ENCODE assay signal across 9 cellular contexts in the genomic region with DNA sequence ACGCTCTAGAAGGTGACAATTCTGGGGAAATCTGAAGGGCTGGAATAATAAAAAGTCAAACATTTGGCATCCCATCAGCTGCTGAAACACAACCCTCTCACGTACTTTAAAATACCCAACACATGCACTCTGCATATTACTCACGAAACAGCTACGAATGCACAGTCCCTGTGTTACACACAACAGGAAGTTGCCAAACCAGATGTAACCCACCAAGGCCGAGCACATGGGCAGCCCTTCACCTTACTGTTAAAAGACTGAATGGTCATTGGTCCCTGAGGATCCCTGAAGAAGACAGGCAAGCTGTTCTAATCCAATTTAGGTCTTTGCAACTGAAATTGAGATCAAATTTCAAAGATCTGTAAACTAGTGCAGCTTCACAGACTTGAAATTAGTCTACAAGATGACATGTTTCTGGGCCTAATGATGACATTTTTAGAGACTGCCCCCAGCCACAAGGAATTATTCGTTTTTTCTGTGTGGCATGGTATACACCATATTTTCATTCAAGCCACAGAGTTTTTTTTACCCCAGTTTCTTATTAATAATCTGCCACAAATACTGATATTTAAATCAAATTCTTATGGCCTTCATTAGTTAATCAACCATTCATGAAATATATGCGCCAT. TPM values are rescaled to one million over a fixed set of nuclear protein-coding genes. Genes with fewer than 3 reads are reported as not detected.
DNase-seq lines count a peak whose midpoint lies in the region; ATAC-seq and TF ChIP-seq lines count a peak whose summit lies in the region.
"Had no signal": no experiment of that assay in that cellular context is flagged by ENCODE, and none has a peak within 500 bp of the region (broad histone marks: within the 10 kb centered on the region; RNA-seq: fewer than 3 reads in every experiment).

No MANE protein-coding gene starts in this region.

- no peak overlapping the region for H3K9ac ChIP-seq in SK-N-MC (ENCODE audit: insufficient read length)

- H3K27ac Mint-ChIP-seq in immature natural killer cell, result peak overlapping the region; percentile 90 to 99 (median 94)

- peak; percentile 78 for ATAC-seq in GM18909 (IDR thresholded peaks at IDR 0.05; ENCODE audit: poor library complexity, unreplicated experiment)
- peak; percentile 67 for ATAC-seq in HG03060 (IDR thresholded peaks at IDR 0.05; ENCODE audit: low read depth, unreplicated experiment)

- TF ChIP-seq CTCF in BJ (IDR thresholded peaks at IDR 0.05; ENCODE audit: insufficient read depth, low read depth, low read length), result no peak
- TF ChIP-seq CTCF in breast epithelium (IDR thresholded peaks at IDR 0.05), result no peak

- intact Hi-C loops in breast epithelium (cut with DNase I; ENCODE audit: low total_unique reads), result no loop called here

- H3K36me3 Mint-ChIP-seq in immature natural killer cell, result peaks cover 21 to 26% (median 23%) of the 10 kb centered on the region in 3 donors

- H3K36me3 ChIP-seq in BJ (ENCODE audit: control insufficient read depth, insufficient read depth, low read length) (no peaks in the 10 kb centered on the region), SK-N-MC (ENCODE audit: insufficient read depth, low read length) (no peaks in the 10 kb centered on the region), breast epithelium (no peaks in the 10 kb centered on the region)

- H3K9me3 Mint-ChIP-seq in immature natural killer cell, result no peaks in the 10 kb centered on the region

- peaks cover 0 to 6% (median 4%) of the 10 kb centered on the region in 3 donors for H3K27me3 Mint-ChIP-seq in immature natural killer cell (ENCODE audit: low read depth in 3 of 3)

- no peak for TF ChIP-seq POLR2A in breast epithelium (IDR thresholded peaks at IDR 0.05)

- no peaks in the 10 kb centered on the region for H3K4me1 ChIP-seq in breast epithelium

- no peaks in the 10 kb centered on the region for H3K9me3 ChIP-seq in SK-N-MC (ENCODE audit: low read depth, low read length)
- no peaks in the 10 kb centered on the region for H3K9me3 ChIP-seq in breast epithelium

- no peak overlapping the region for H3K4me3 ChIP-seq in BJ (ENCODE audit: low read depth, low read length)
- H3K4me3 ChIP-seq in SK-N-MC, result no peak overlapping the region
- no peak overlapping the region for H3K4me3 ChIP-seq in breast epithelium

- H3K27me3 ChIP-seq in BJ (ENCODE audit: control insufficient read depth, insufficient read depth, low read length) (no peaks in the 10 kb centered on the region), breast epithelium (no peaks in the 10 kb centered on the region)
- H3K27me3 ChIP-seq: dorsolateral prefrontal cortex had no signal

- H3K4me3 Mint-ChIP-seq in immature natural killer cell, result peak overlapping the region; percentile 74 to 89 (median 82)

- DNase-seq in BJ (ENCODE audit: low read depth), result peak; percentile 60
- DNase-seq in SK-N-MC (ENCODE audit: low read depth, low spot score), result no peak
- peak; percentile 65 to 67 (median 66) for DNase-seq in immature natural killer cell
- DNase-seq in cerebellar cortex (ENCODE audit: low spot score), result no peak
- DNase-seq in GM19240 (ENCODE audit: insufficient read length, low spot score), result no peak
- no peak for DNase-seq in breast epithelium (ENCODE audit: low spot score in 2 of 2)

- POLR2A ChIA-PET in BJ (lab: Charles Lee), result interaction anchor here (0.7 kb wide), 1 partner anchor 26 kb away, joined by 6 read pairs; the partner anchor contains the start of gene IER5

- peaks cover 26 to 28% of the 10 kb centered on the region in 2 donors for H3K4me1 Mint-ChIP-seq in immature natural killer cell

- H3K27ac ChIP-seq in SK-N-MC, result 0 out of 2 replicates have a peak overlapping the region, but pooled peaks have one; percentile 31
- no peak overlapping the region for H3K27ac ChIP-seq in breast epithelium

- CTCF ChIA-PET in BJ (lab: Yijun Ruan, JAX), result interaction anchor here (1.1 to 2.2 kb wide), 3 partner anchors 8 to 181 kb away, joined by 3 to 11 read pairs (median 4); no protein-coding TSS in a partner anchor

RNA-seq across cellular contexts. Expression of gene IER5, which starts 25.6 kb away (rescaled TPM):
- polyA plus RNA-seq in BJ (2011; rRNA removed) (16.0 and 16.9 TPM in 2 replicates), immature natural killer cell (10 to 100 TPM; 11.6 to 22.7 (median 14.4) TPM)
- polyA minus RNA-seq in BJ (2011; rRNA and poly(A)+ RNA removed), result 16.3 and 22.8 TPM in 2 replicates
- total RNA-seq in breast epithelium, result 10 to 100 TPM in 2 of 3 donors, 1 to 10 TPM in 1; 6.9 to 19.7 (median 18.1) TPM

RNA-seq across cellular contexts. Expression of gene MR1, which starts 29.1 kb away (rescaled TPM):
- polyA plus RNA-seq in BJ (2011; rRNA removed) (25.0 and 36.2 TPM in 2 replicates), immature natural killer cell (10 to 100 TPM; 45.0 to 62.7 (median 54.1) TPM)
- polyA minus RNA-seq in BJ (2011; rRNA and poly(A)+ RNA removed), result 10.3 and 15.8 TPM in 2 replicates
- 10 to 100 TPM; 12.8 to 23.4 (median 15.2) TPM for total RNA-seq in breast epithelium

RNA-seq across cellular contexts. Expression of gene STX6, which starts 40.2 kb away (rescaled TPM):
- polyA plus RNA-seq in BJ (2011; rRNA removed), result 21.6 and 24.8 TPM in 2 replicates
- 19.9 and 27.5 TPM in 2 replicates for polyA minus RNA-seq in BJ (2011; rRNA and poly(A)+ RNA removed)
- polyA plus RNA-seq in immature natural killer cell, result 10 to 100 TPM in 1 of 3 donors, 1 to 10 TPM in 2; 6.0 to 14.4 (median 7.9) TPM
- 10 to 100 TPM; 20.2 to 33.7 (median 25.6) TPM for total RNA-seq in breast epithelium

Comparison
In these comparisons a context has a peak if more than half of its experiments do, and no peak if none do; other contexts are left out.
1. DNase-seq: peak in BJ (single experiment) and immature natural killer cell (3 of 3); none in SK-N-MC (single experiment), cerebellar cortex (single experiment), GM19240 (single experiment) and breast epithelium (0 of 2).